1 cellular context compared by ENCODE assay signal in genomic region chr12:124405151-124405550, GRCh38.
TF ChIP-seq lines count a peak whose summit lies in the region.

No MANE protein-coding gene starts in this region.

TF ChIP-seq in H1, 55 proteins besides CTCF, POLR2A, EP300 and RAD21 (continued from another document):
- TF ChIP-seq USF2 (IDR thresholded peaks at IDR 0.05; ENCODE audit: low read length): no peak
- no peak for TF ChIP-seq ATF2 (IDR thresholded peaks at IDR 0.05; ENCODE audit: low read length)
- no peak for TF ChIP-seq TCF12 (IDR thresholded peaks at IDR 0.05; ENCODE audit: low read depth, low read length)
- no peak for TF ChIP-seq CHD2 (IDR thresholded peaks at IDR 0.05; ENCODE audit: low read length)
- no peak for TF ChIP-seq SP2 (IDR thresholded peaks at IDR 0.05; ENCODE audit: low read length)
- TF ChIP-seq FOSL1 (IDR thresholded peaks at IDR 0.05; ENCODE audit: insufficient read depth, low read depth, low read length): no peak
- no peak for TF ChIP-seq GABPA (IDR thresholded peaks at IDR 0.05; ENCODE audit: borderline replicate concordance, insufficient read depth, low read length)
- no peak for TF ChIP-seq EGR1 (IDR thresholded peaks at IDR 0.05; ENCODE audit: borderline replicate concordance, low read depth, low read length)
- no peak for TF ChIP-seq SIX5 (IDR thresholded peaks at IDR 0.05; ENCODE audit: low read depth, low read length)
- TF ChIP-seq ASH2L (IDR thresholded peaks at IDR 0.05; ENCODE audit: low read length): no peak
- no peak for TF ChIP-seq HDAC6 (IDR thresholded peaks at IDR 0.05; ENCODE audit: low read depth, low read length)
- TF ChIP-seq CREB1 (IDR thresholded peaks at IDR 0.05): no peak
- TF ChIP-seq SIRT6 (IDR thresholded peaks at IDR 0.05; ENCODE audit: low read length): no peak
- no peak for TF ChIP-seq NANOG (IDR thresholded peaks at IDR 0.05; ENCODE audit: insufficient read depth, low read depth, low read length, poor library complexity, severe bottlenecking)
- no peak for TF ChIP-seq BRCA1 (IDR thresholded peaks at IDR 0.05; ENCODE audit: low read depth, low read length)
